In the genomic region with DNA sequence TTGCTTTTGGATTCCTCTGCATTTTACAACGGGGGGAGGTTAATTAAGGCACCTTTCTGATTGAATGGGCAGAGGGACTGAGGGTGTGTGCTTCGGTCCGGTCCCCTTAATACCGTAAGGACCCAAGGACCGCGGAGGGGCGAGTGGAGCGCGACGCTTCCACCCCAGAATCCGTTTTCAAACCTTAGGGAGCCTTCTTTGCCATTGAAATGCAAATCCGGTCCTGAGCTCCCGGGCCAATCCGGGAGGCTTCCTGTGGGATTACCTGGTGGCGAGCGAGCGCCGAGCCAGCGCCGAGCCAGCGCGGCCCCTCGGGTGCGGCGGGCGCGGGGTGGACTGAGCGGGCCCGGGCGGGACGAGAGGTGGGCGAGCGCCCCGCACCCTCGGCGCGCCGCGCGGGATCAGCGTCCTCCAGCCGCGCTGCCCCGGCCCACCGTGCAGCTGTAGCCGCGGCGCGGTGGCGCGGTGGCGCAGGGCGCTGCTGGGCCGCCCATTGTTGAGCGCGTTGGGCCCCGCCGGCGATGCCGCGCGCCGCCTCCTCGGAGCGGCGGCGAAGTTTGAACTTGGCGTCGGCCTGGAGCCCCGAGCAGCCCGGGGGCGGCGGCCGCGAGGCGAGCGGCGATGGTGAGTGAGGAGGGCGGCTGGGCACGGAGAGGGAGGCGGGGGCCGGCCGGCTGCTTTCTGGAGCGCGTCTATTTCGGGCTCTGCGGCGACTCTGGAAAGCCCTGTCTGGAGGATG, we compare ENCODE assay signal across 8 cellular contexts.
A peak's percentile ranks its signal among the peaks of the same experiment; 100 is the strongest.
DNase-seq lines count a peak whose midpoint lies in the region; ATAC-seq and TF ChIP-seq lines count a peak whose summit lies in the region.

No MANE protein-coding gene starts in this region.

- H2AFZ ChIP-seq in IMR-90 (replicated peaks; ENCODE audit: low read length, poor library complexity): peak overlapping the region; percentile 92
- peak overlapping the region; percentile 77 for H2AFZ ChIP-seq in neural cell (ENCODE audit: low read depth, low read length)

- peak overlapping the region; percentile 86; the same call in 2 of the 3 replicates for H2BK15ac ChIP-seq in IMR-90 (ENCODE audit: low read depth, low read length)

- H3K27me3 Mint-ChIP-seq in activated CD8-positive, alpha-beta T cell treated with anti-CD3 and anti-CD28 coated beads for 36 hours: peaks cover 66% of the 10 kb centered on the region

- peak; percentile 24 for TF ChIP-seq POLR2A in GM19099 (IDR thresholded peaks at IDR 0.05; ENCODE audit: extremely low read depth, insufficient read length, low read depth)
- TF ChIP-seq POLR2A in IMR-90 (IDR thresholded peaks at IDR 0.05; ENCODE audit: low read depth, low read length): peak; percentile 30; the same call in 1 of the 2 replicates

- peak overlapping the region; percentile 98 for H4K5ac ChIP-seq in IMR-90 (ENCODE audit: low read depth, low read length)

- H3K79me1 ChIP-seq in IMR-90 (ENCODE audit: low read depth in 1 of 2, low read length in 2 of 2): peaks cover 20 to 35% of the 10 kb centered on the region in 2 experiments; a peak in 3 of 4 replicates

- no peak overlapping the region for H3K27ac Mint-ChIP-seq in activated CD8-positive, alpha-beta T cell treated with anti-CD3 and anti-CD28 coated beads for 36 hours

- H4K20me1 ChIP-seq in IMR-90 (ENCODE audit: insufficient read depth, low read length) (no peaks in the 10 kb centered on the region; the same call in 1 of the 2 replicates), neural cell (ENCODE audit: insufficient read depth) (no peaks in the 10 kb centered on the region)

- no peaks in the 10 kb centered on the region for H3K9me2 ChIP-seq in neural cell (ENCODE audit: insufficient read depth, low read length)

- H3K9ac ChIP-seq in IMR-90 (ENCODE audit: low read depth, low read length) (peak overlapping the region; percentile 99), neural cell (ENCODE audit: low read length) (peak overlapping the region; percentile 69)

- no peaks in the 10 kb centered on the region for H3K9me3 Mint-ChIP-seq in activated CD8-positive, alpha-beta T cell treated with anti-CD3 and anti-CD28 coated beads for 36 hours

- DNase-seq in Ammon's horn (ENCODE audit: low spot score): peak; percentile 7
- DNase-seq in IMR-90: peak; percentile 28
- peak; percentile 27 for DNase-seq in activated CD8-positive, alpha-beta T cell treated with anti-CD3 and anti-CD28 coated beads for 36 hours
- DNase-seq in fibroblast of mammary gland (ENCODE audit: low read depth): no peak
- no peak for DNase-seq in MV-4-11 (lab: John Stamatoyannopoulos, UW)

- H3K14ac ChIP-seq in IMR-90 (replicated peaks; ENCODE audit: low read depth, low read length): peak overlapping the region; percentile 98

- peak overlapping the region; percentile 97 for H3K4ac ChIP-seq in IMR-90 (ENCODE audit: low read depth, low read length)

- H2BK5ac ChIP-seq in IMR-90 (ENCODE audit: low read depth, low read length, poor library complexity, severe bottlenecking): peak overlapping the region; percentile 94

- H3K9me3 ChIP-seq in IMR-90 (ENCODE audit: control insufficient read depth, insufficient read depth, low read length) (no peaks in the 10 kb centered on the region), neural cell (ENCODE audit: low read length) (no peaks in the 10 kb centered on the region)

- H3K4me2 ChIP-seq in IMR-90 (ENCODE audit: low read depth, low read length) (peak overlapping the region; percentile 95), neural cell (ENCODE audit: low read length) (peak overlapping the region; percentile 95)

- TF ChIP-seq RAD21 in IMR-90 (IDR thresholded peaks at IDR 0.05; ENCODE audit: low read length) (peak; percentile 26; the same call in 1 of the 2 replicates), neural cell (conservative IDR thresholded peaks at IDR 0.05) (peak; percentile 26)

- dilution Hi-C loops in IMR-90 (cut with HindIII; ENCODE audit: low sequenced_read_pairs, unreplicated experiment): no loop called here

- H4K91ac ChIP-seq in IMR-90 (ENCODE audit: insufficient read depth, low read depth, low read length): peak overlapping the region; percentile 84

- in situ Hi-C loops in IMR-90 (cut with MboI; ENCODE audit: low sequenced_read_pairs): no loop called here

- H3K27ac ChIP-seq in IMR-90 (ENCODE audit: insufficient read depth, low read length) (peak overlapping the region; percentile 99), neural cell (ENCODE audit: low read length) (peak overlapping the region; percentile 75)

- H3K36me3 Mint-ChIP-seq in activated CD8-positive, alpha-beta T cell treated with anti-CD3 and anti-CD28 coated beads for 36 hours (ENCODE audit: low read depth): no peaks in the 10 kb centered on the region

- peaks cover 6% of the 10 kb centered on the region for H3K9me1 ChIP-seq in IMR-90 (ENCODE audit: insufficient read depth, low read length)

- peaks cover 9% of the 10 kb centered on the region for H3K4me1 Mint-ChIP-seq in activated CD8-positive, alpha-beta T cell treated with anti-CD3 and anti-CD28 coated beads for 36 hours (ENCODE audit: low read depth)

- H3K27me3 ChIP-seq in IMR-90 (ENCODE audit: control insufficient read depth, insufficient read depth, low read length): no peaks in the 10 kb centered on the region
- no peaks in the 10 kb centered on the region for H3K27me3 ChIP-seq in neural cell (ENCODE audit: insufficient read depth, low read depth, low read length)

- peak overlapping the region; percentile 91 for H2AK9ac ChIP-seq in IMR-90 (replicated peaks; ENCODE audit: low read depth, low read length, poor library complexity)

- POLR2A ChIA-PET in IMR-90 (lab: Charles Lee; ENCODE audit: unreplicated experiment): interaction anchor here (0.6 kb wide), 1 partner anchor 293 kb away, joined by 4 read pairs; no protein-coding TSS in a partner anchor
- POLR2A ChIA-PET in activated CD8-positive, alpha-beta T cell treated with anti-CD3 and anti-CD28 coated beads for 36 hours (lab: Charles Lee): interaction anchor here (0.6 kb wide), 1 partner anchor 627 kb away, joined by 3 read pairs; no protein-coding TSS in a partner anchor

- TF ChIP-seq CTCF in IMR-90 (conservative IDR thresholded peaks at IDR 0.05; ENCODE audit: low read depth, low read length) (peak; percentile 3; the same call in 1 of the 2 replicates), fibroblast of mammary gland (conservative IDR thresholded peaks at IDR 0.05; ENCODE audit: control insufficient read depth, insufficient read depth, low read depth, low read length) (no peak), neural cell (IDR thresholded peaks at IDR 0.05; ENCODE audit: poor library complexity, severe bottlenecking) (no peak)
- TF ChIP-seq CTCF in activated CD8-positive, alpha-beta T cell treated with anti-CD3 and anti-CD28 coated beads for 36 hours (IDR thresholded peaks at IDR 0.05): no peak

- peaks cover 12% of the 10 kb centered on the region for H3K4me1 ChIP-seq in IMR-90 (ENCODE audit: control insufficient read depth, insufficient read depth, low read length)

- H3F3A ChIP-seq in neural cell (ENCODE audit: insufficient read depth, low read length, poor library complexity, severe bottlenecking): peaks cover 6% of the 10 kb centered on the region

- H3K4me3 Mint-ChIP-seq in activated CD8-positive, alpha-beta T cell treated with anti-CD3 and anti-CD28 coated beads for 36 hours: peak overlapping the region; percentile 49

- H2BK120ac ChIP-seq in IMR-90 (ENCODE audit: low read depth, low read length): peak overlapping the region; percentile 95

- H3K56ac ChIP-seq in IMR-90 (ENCODE audit: extremely low read depth, insufficient read depth, low read length): peak overlapping the region; percentile 90

- WGBS in IMR-90 (ENCODE audit: extremely low coverage in 2 of 2, insufficient read length in 1 of 2), 2 experiments: 0% methylated on average over 29 of the region's 88 CpGs; no CpG with 5 or more reads in 1 of the 2 experiments

- CTCF ChIA-PET in IMR-90 (lab: Yijun Ruan, JAX): interaction anchor here (0.6 to 0.9 kb wide), 2 partner anchors 15 to 170 kb away, joined by 4 to 6 read pairs; no protein-coding TSS in a partner anchor
- CTCF ChIA-PET in activated CD8-positive, alpha-beta T cell treated with anti-CD3 and anti-CD28 coated beads for 36 hours (lab: Charles Lee): interaction anchor here (1.2 kb wide), 1 partner anchor 539 kb away, joined by 3 read pairs; no protein-coding TSS in a partner anchor

- intact Hi-C loops in IMR-90 (cut with micrococcal nuclease): loop anchor here (1.0 kb wide), 1 partner anchor 178 kb away; no protein-coding TSS in a partner anchor
- intact Hi-C loops in activated CD8-positive, alpha-beta T cell treated with anti-CD3 and anti-CD28 coated beads for 36 hours (cut with micrococcal nuclease): no loop called here

- peak overlapping the region; percentile 56 to 88; a peak in 3 of 4 replicates for H4K8ac ChIP-seq in IMR-90 (ENCODE audit: low read depth in 2 of 2, low read length in 2 of 2)

- H3K18ac ChIP-seq in IMR-90 (ENCODE audit: low read depth, low read length): peak overlapping the region; percentile 92

- peak overlapping the region; percentile 97 for H3K4me3 ChIP-seq in IMR-90 (ENCODE audit: insufficient read depth, low read depth, low read length)
- H3K4me3 ChIP-seq in fibroblast of mammary gland (ENCODE audit: control insufficient read depth, low read depth, low read length): peak overlapping the region; percentile 50
- peak overlapping the region; percentile 79 for H3K4me3 ChIP-seq in neural cell (ENCODE audit: low read length)

- peak; percentile 92 for ATAC-seq in IMR-90 (ENCODE audit: low read depth)
- peak; percentile 60 for ATAC-seq in activated CD8-positive, alpha-beta T cell treated with anti-CD3 and anti-CD28 coated beads for 36 hours
- ATAC-seq in GM18873 (IDR thresholded peaks at IDR 0.05; ENCODE audit: low FRiP score, unreplicated experiment): no peak

- H3K23ac ChIP-seq in IMR-90 (ENCODE audit: low read depth, low read length): peak overlapping the region; percentile 98

- H2AK5ac ChIP-seq in IMR-90 (ENCODE audit: low read depth, low read length): peak overlapping the region; percentile 53; the same call in 1 of the 2 replicates

- H3K36me3 ChIP-seq in IMR-90 (ENCODE audit: control insufficient read depth, insufficient read depth, low read length) (no peaks in the 10 kb centered on the region), neural cell (ENCODE audit: insufficient read depth, low read length) (no peaks in the 10 kb centered on the region)

- BruUV-seq in IMR-90 (replicated peaks; lab: Mats Ljungman, UMichigan): no TSS peak

- peak overlapping the region; percentile 81; the same call in 1 of the 2 replicates for H2BK20ac ChIP-seq in IMR-90 (ENCODE audit: low read depth, low read length)

- no peak for TF ChIP-seq EP300 in neural cell (conservative IDR thresholded peaks at IDR 0.05; ENCODE audit: poor library complexity, severe bottlenecking)

- H3K79me2 ChIP-seq in neural cell (replicated peaks; ENCODE audit: insufficient read depth, low read length): peaks cover 51% of the 10 kb centered on the region

TF ChIP-seq in neural cell, 6 proteins besides CTCF, POLR2A, EP300 and RAD21 (continues in another document):
- TF ChIP-seq EZH2 (IDR thresholded peaks at IDR 0.05; ENCODE audit: borderline replicate concordance, insufficient read depth, low read length, poor library complexity, severe bottlenecking): no peak

Comparison
In these comparisons a context has a peak if more than half of its experiments do, and no peak if none do; other contexts are left out.
1. DNase-seq: peak in Ammon's horn (single experiment), IMR-90 (single experiment) and activated CD8-positive, alpha-beta T cell treated with anti-CD3 and anti-CD28 coated beads for 36 hours (single experiment); none in fibroblast of mammary gland (single experiment) and MV-4-11 (single experiment).
2. Peak in every context shown above with its lines, with median percentiles within 50 percentile points of each other: H3K4me3 ChIP-seq.